ENCODE assay signal across 1 cellular context in the genomic region with DNA sequence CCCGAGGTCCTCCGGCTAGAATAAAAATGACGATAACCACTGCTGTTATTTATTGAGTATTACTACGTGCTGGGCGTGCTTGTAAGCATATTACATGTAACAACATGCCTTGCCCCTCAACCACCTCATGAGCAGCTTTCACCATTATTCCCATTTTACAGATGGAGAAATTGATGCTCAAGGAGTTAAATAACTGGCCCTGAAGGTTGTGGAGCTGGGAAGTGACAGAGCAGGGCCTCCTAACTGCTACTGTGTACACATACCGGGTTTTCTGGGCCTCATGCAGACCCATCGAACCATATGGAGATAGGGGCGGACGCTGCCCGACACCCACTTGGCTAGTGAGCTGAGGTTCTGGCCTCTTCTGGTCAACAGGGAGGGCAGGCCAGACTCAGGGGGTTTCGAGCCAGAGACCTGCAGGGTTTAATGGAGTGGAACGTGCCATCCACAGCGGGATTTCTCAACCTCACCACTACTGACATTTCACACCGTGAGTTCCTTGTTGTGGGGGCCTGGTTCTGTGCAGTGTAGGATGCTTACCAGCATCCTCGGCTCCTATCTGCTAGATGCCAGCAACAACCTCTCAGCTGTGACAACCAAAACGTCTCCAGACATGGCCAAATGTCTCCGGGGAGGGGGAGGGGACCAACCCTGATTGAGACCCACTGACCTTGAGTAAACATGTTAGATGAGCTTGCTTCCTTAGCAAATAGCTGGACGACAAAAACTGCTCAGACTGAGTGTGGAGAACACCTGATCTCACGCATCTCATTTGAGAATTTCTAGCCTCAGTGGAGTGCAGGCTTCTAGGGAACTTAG.
TF ChIP-seq lines count a peak whose summit lies in the region.

No MANE protein-coding gene starts in this region.

TF ChIP-seq in GM23338, 12 proteins besides CTCF, POLR2A, EP300 and RAD21 (continued from another document):
- TF ChIP-seq REST (IDR thresholded peaks at IDR 0.05; ENCODE audit: unreplicated experiment) (no peak), ZNF114 (CRISPR knock-in tag; IDR thresholded peaks at IDR 0.05) (no peak), NANOG (IDR thresholded peaks at IDR 0.05; ENCODE audit: borderline replicate concordance) (no peak), ZNF331 (CRISPR knock-in tag; IDR thresholded peaks at IDR 0.05; ENCODE audit: low read depth) (no peak)
